ENCODE assay signal across 9 cellular contexts in genomic region chr18:65091737-65092329, GRCh38.
A peak's percentile ranks its signal among the peaks of the same experiment; 100 is the strongest.
DNase-seq lines count a peak whose midpoint lies in the region; ATAC-seq, FAIRE-seq and TF ChIP-seq lines count a peak whose summit lies in the region.
"Had no signal": no experiment of that assay in that cellular context is flagged by ENCODE, and none has a peak within 500 bp of the region (broad histone marks: within the 10 kb centered on the region; RNA-seq: fewer than 3 reads in every experiment).

No MANE protein-coding gene starts in this region.

- H3K9me3 ChIP-seq in colonic mucosa: no peaks in the 10 kb centered on the region

- no peak overlapping the region for H3K27ac ChIP-seq in colonic mucosa

- ATAC-seq in GM18868 (IDR thresholded peaks at IDR 0.05; ENCODE audit: unreplicated experiment): peak; percentile 93
- no peak for ATAC-seq in GM18520 (IDR thresholded peaks at IDR 0.05; ENCODE audit: unreplicated experiment)

- FAIRE-seq in A204.1 (lab: Jason Lieb, UNC): peak; percentile 83

- H3K9ac ChIP-seq in colonic mucosa (ENCODE audit: low read depth in 2 of 2, low read length in 2 of 2): no peak overlapping the region

- no peaks in the 10 kb centered on the region for H3K27me3 ChIP-seq in colonic mucosa

- DNase-seq in NCI-H2227 (lab: John Stamatoyannopoulos, UW; ENCODE audit: unreplicated experiment) (peak; percentile 60), colonic mucosa (peak; percentile 19), retinal pigment epithelial cell (ENCODE audit: low read depth) (no peak), GOT3 (lab: John Stamatoyannopoulos, UW) (no peak)
- DNase-seq in activated CD4-positive, alpha-beta T cell treated with anti-CD3 and anti-CD28 coated beads, Interleukin-2, amount 50 U/mL, for 1 hour: no peak
- DNase-seq: activated naive CD8-positive, alpha-beta T cell treated with anti-CD3 and anti-CD28 coated beads, Interleukin-2, amount 10 ng/mL, durations not matched to agents 7 days and 5 days had no signal

- TF ChIP-seq CTCF in colonic mucosa (IDR thresholded peaks at IDR 0.05) (peak; percentile 36), retinal pigment epithelial cell (conservative IDR thresholded peaks at IDR 0.05; ENCODE audit: low read depth, low read length) (peak; percentile 71)

- H3K36me3 ChIP-seq in colonic mucosa: no peaks in the 10 kb centered on the region

- intact Hi-C loops in colonic mucosa (cut with DNase I): no loop called here

- H3K4me3 ChIP-seq in colonic mucosa (no peak overlapping the region), retinal pigment epithelial cell (ENCODE audit: low read length) (no peak overlapping the region)

- no peaks in the 10 kb centered on the region for H3K4me1 ChIP-seq in colonic mucosa

Comparison
In these comparisons a context has a peak if more than half of its experiments do, and no peak if none do; other contexts are left out.
1. DNase-seq: peak in NCI-H2227 (single experiment) and colonic mucosa (single experiment); none in retinal pigment epithelial cell (single experiment), activated CD4-positive, alpha-beta T cell treated with anti-CD3 and anti-CD28 coated beads, Interleukin-2, amount 50 U/mL, for 1 hour (single experiment) and GOT3 (single experiment).